ENCODE assay signal across 15 cellular contexts in genomic region chr6:30227242-30227722, GRCh38. TPM values are rescaled to one million over a fixed set of nuclear protein-coding genes. Genes with fewer than 3 reads are reported as not detected.
DNase-seq lines count a peak whose midpoint lies in the region; ATAC-seq lines count a peak whose summit lies in the region.
"Had no signal": no experiment of that assay in that cellular context is flagged by ENCODE, and none has a peak within 500 bp of the region (broad histone marks: within the 10 kb centered on the region; RNA-seq: fewer than 3 reads in every experiment).

No MANE protein-coding gene starts in this region.

- H3K9me3 Mint-ChIP-seq in activated CD4-positive, alpha-beta T cell treated with anti-CD3 and anti-CD28 coated beads, Interleukin-2, amount 10 ng/mL, durations not matched to agents 24 days and 14 days, result peaks cover 9% of the 10 kb centered on the region
- H3K9me3 Mint-ChIP-seq in activated CD4-positive, alpha-beta memory T cell treated with anti-CD3 and anti-CD28 coated beads, Interleukin-2, amount 10 ng/mL, durations not matched to agents 7 days and 5 days, result peaks cover 16% of the 10 kb centered on the region

- intact Hi-C loops in activated CD4-positive, alpha-beta T cell treated with anti-CD3 and anti-CD28 coated beads, Interleukin-2, amount 10 ng/mL, durations not matched to agents 24 days and 14 days (cut with micrococcal nuclease), result no loop called here
- intact Hi-C loops in Right ventricle myocardium inferior (cut with DNase I), result no loop called here

- H3K27me3 Mint-ChIP-seq in activated CD4-positive, alpha-beta T cell treated with anti-CD3 and anti-CD28 coated beads, Interleukin-2, amount 10 ng/mL, durations not matched to agents 24 days and 14 days, result peaks cover 22% of the 10 kb centered on the region
- H3K27me3 Mint-ChIP-seq in activated CD4-positive, alpha-beta memory T cell treated with anti-CD3 and anti-CD28 coated beads, Interleukin-2, amount 10 ng/mL, durations not matched to agents 7 days and 5 days, result peaks cover 13% of the 10 kb centered on the region

- peaks cover 2% of the 10 kb centered on the region for H3K36me3 Mint-ChIP-seq in activated CD4-positive, alpha-beta T cell treated with anti-CD3 and anti-CD28 coated beads, Interleukin-2, amount 10 ng/mL, durations not matched to agents 24 days and 14 days (ENCODE audit: low read depth)
- H3K36me3 Mint-ChIP-seq in activated CD4-positive, alpha-beta memory T cell treated with anti-CD3 and anti-CD28 coated beads, Interleukin-2, amount 10 ng/mL, durations not matched to agents 7 days and 5 days (ENCODE audit: low read depth), result peaks cover 10% of the 10 kb centered on the region

- POLR2A ChIA-PET in activated CD4-positive, alpha-beta memory T cell treated with anti-CD3 and anti-CD28 coated beads, Interleukin-2, amount 10 ng/mL, durations not matched to agents 7 days and 5 days (lab: Charles Lee), result interaction anchor here (0.8 to 2.8 kb wide), 2 partner anchors 14 to 20 kb away, joined by 3 to 26 read pairs; partner anchors contain the start of gene TRIM26

- no peak for DNase-seq in activated CD4-positive, alpha-beta T cell treated with anti-CD3 and anti-CD28 coated beads, Interleukin-2, amount 10 ng/mL, durations not matched to agents 24 days and 14 days
- no peak for DNase-seq in activated CD4-positive, alpha-beta T cell treated with anti-CD3 and anti-CD28 coated beads for 48 hours
- DNase-seq in EH (ENCODE audit: low read depth), result peak; percentile 4
- no peak for DNase-seq in activated CD4-positive, alpha-beta memory T cell treated with anti-CD3 and anti-CD28 coated beads, Interleukin-2, amount 10 ng/mL, durations not matched to agents 7 days and 5 days
- peak; percentile 6 for DNase-seq in kidney tubule cell (ENCODE audit: low spot score)
- no peak for DNase-seq in A172 (ENCODE audit: low spot score)
- DNase-seq in Right ventricle myocardium inferior (ENCODE audit: missing footprints), result no peak
- no peak for DNase-seq in activated effector memory CD4-positive, alpha-beta T cell treated with Interleukin-2 at 50 U/mL for 16 hours
- DNase-seq: activated CD4-positive, CD25-positive, alpha-beta regulatory T cell treated with anti-CD3 and anti-CD28 coated beads, Interleukin-2, amount 50 U/mL, for 72 hours; activated CD8-positive, alpha-beta memory T cell treated with anti-CD3 and anti-CD28 coated beads, Interleukin-2, amount 50 U/mL, for 48 hours; NCI-H1105 treated with DMSO at 0.1 percent for 48 hours; NCI-H510A; T-helper 9 cell; upper lobe of right lung had no signal

- peak overlapping the region; percentile 20 for H3K4me3 Mint-ChIP-seq in activated CD4-positive, alpha-beta T cell treated with anti-CD3 and anti-CD28 coated beads, Interleukin-2, amount 10 ng/mL, durations not matched to agents 24 days and 14 days
- no peak overlapping the region for H3K4me3 Mint-ChIP-seq in activated CD4-positive, alpha-beta memory T cell treated with anti-CD3 and anti-CD28 coated beads, Interleukin-2, amount 10 ng/mL, durations not matched to agents 7 days and 5 days
- H3K4me3 Mint-ChIP-seq: dendritic cell treated with granulocyte-macrophage colony-stimulating factor and Interleukin-4, amounts not matched to agents 40 ng/mL and 50 ng/mL, for 4 days had no signal

- CTCF ChIA-PET in activated CD4-positive, alpha-beta memory T cell treated with anti-CD3 and anti-CD28 coated beads, Interleukin-2, amount 10 ng/mL, durations not matched to agents 7 days and 5 days (lab: Charles Lee), result interaction anchor here (1.2 to 2.2 kb wide), 4 partner anchors 8 to 131 kb away, joined by 4 to 19 read pairs (median 4); partner anchors contain the start of gene TRIM26

- H3K4me1 Mint-ChIP-seq in activated CD4-positive, alpha-beta T cell treated with anti-CD3 and anti-CD28 coated beads, Interleukin-2, amount 10 ng/mL, durations not matched to agents 24 days and 14 days, result peaks cover 5% of the 10 kb centered on the region
- H3K4me1 Mint-ChIP-seq in activated CD4-positive, alpha-beta memory T cell treated with anti-CD3 and anti-CD28 coated beads, Interleukin-2, amount 10 ng/mL, durations not matched to agents 7 days and 5 days, result peaks cover 6% of the 10 kb centered on the region

- no peak for ATAC-seq in Right ventricle myocardium inferior
- ATAC-seq: upper lobe of right lung had no signal

- peak overlapping the region; percentile 76 for H3K27ac Mint-ChIP-seq in activated CD4-positive, alpha-beta T cell treated with anti-CD3 and anti-CD28 coated beads, Interleukin-2, amount 10 ng/mL, durations not matched to agents 24 days and 14 days
- H3K27ac Mint-ChIP-seq in activated CD4-positive, alpha-beta memory T cell treated with anti-CD3 and anti-CD28 coated beads, Interleukin-2, amount 10 ng/mL, durations not matched to agents 7 days and 5 days, result peak overlapping the region; percentile 9
- H3K27ac Mint-ChIP-seq: dendritic cell treated with granulocyte-macrophage colony-stimulating factor and Interleukin-4, amounts not matched to agents 40 ng/mL and 50 ng/mL, for 4 days had no signal

RNA-seq across cellular contexts. Expression of gene TRIM26, which starts 14.1 kb away (rescaled TPM):
- 58.3 and 60.1 TPM in 2 replicates for total RNA-seq in activated CD4-positive, alpha-beta T cell treated with anti-CD3 and anti-CD28 coated beads, Interleukin-2, amount 10 ng/mL, durations not matched to agents 24 days and 14 days
- total RNA-seq in activated CD4-positive, alpha-beta memory T cell treated with anti-CD3 and anti-CD28 coated beads, Interleukin-2, amount 10 ng/mL, durations not matched to agents 7 days and 5 days, result 10 to 100 TPM; 91.1 to 91.5 TPM
- total RNA-seq in A172 (2014; rRNA removed; shearing (Covaris generic)), result 27.8 and 37.0 TPM in 2 replicates
- total RNA-seq in Right ventricle myocardium inferior, result 20.6 TPM

Comparison
In these comparisons a context has a peak if more than half of its experiments do, and no peak if none do; other contexts are left out.
1. DNase-seq: peak in EH (single experiment) and kidney tubule cell (single experiment); none in activated CD4-positive, alpha-beta T cell treated with anti-CD3 and anti-CD28 coated beads, Interleukin-2, amount 10 ng/mL, durations not matched to agents 24 days and 14 days (single experiment), activated CD4-positive, alpha-beta T cell treated with anti-CD3 and anti-CD28 coated beads for 48 hours (single experiment), activated CD4-positive, alpha-beta memory T cell treated with anti-CD3 and anti-CD28 coated beads, Interleukin-2, amount 10 ng/mL, durations not matched to agents 7 days and 5 days (single experiment), A172 (single experiment), Right ventricle myocardium inferior (single experiment) and activated effector memory CD4-positive, alpha-beta T cell treated with Interleukin-2 at 50 U/mL for 16 hours (single experiment).